9 cellular contexts compared by ENCODE assay signal in genomic region chr11:73866586-73866996, GRCh38. TPM values are rescaled to one million over a fixed set of nuclear protein-coding genes. Genes with fewer than 3 reads are reported as not detected.
A peak's percentile ranks its signal among the peaks of the same experiment; 100 is the strongest.
DNase-seq lines count a peak whose midpoint lies in the region; ATAC-seq and TF ChIP-seq lines count a peak whose summit lies in the region.
"Had no signal": no experiment of that assay in that cellular context is flagged by ENCODE, and none has a peak within 500 bp of the region (broad histone marks: within the 10 kb centered on the region; RNA-seq: fewer than 3 reads in every experiment).

No MANE protein-coding gene starts in this region.

- peak; percentile 86 for DNase-seq in EL
- peak; percentile 63 for DNase-seq in RWPE1 (ENCODE audit: low spot score)
- peak; percentile 92 for DNase-seq in fibroblast of villous mesenchyme (ENCODE audit: low read depth)
- DNase-seq in middle frontal gyrus (ENCODE audit: extremely low spot score, low spot score): no peak
- DNase-seq in NCI-H1417 (lab: John Stamatoyannopoulos, UW): no peak

- H3K27ac ChIP-seq in RWPE1 (no peak overlapping the region), rectal smooth muscle tissue (ENCODE audit: low read depth, low read length) (peak overlapping the region; percentile 70)
- H3K27ac ChIP-seq: body of pancreas had no signal

- CTCF ChIA-PET in RWPE1 (lab: Yijun Ruan, JAX): interaction anchor here (0.7 kb wide), 1 partner anchor 13 kb away, joined by 4 read pairs; no protein-coding TSS in a partner anchor

- TF ChIP-seq CTCF in RWPE1 (conservative IDR thresholded peaks at IDR 0.05; ENCODE audit: low read depth): no peak
- no peak for TF ChIP-seq CTCF in fibroblast of villous mesenchyme (IDR thresholded peaks at IDR 0.05; ENCODE audit: insufficient read depth, low read depth, low read length)

- H3K9ac ChIP-seq in rectal smooth muscle tissue (ENCODE audit: low read length): no peak overlapping the region

- peaks cover 5% of the 10 kb centered on the region for H3K36me3 ChIP-seq in rectal smooth muscle tissue (ENCODE audit: control insufficient read depth, insufficient read depth, low read length)

- no peaks in the 10 kb centered on the region for H3K27me3 ChIP-seq in rectal smooth muscle tissue (ENCODE audit: control insufficient read depth, insufficient read depth, low read length)
- H3K27me3 ChIP-seq: body of pancreas had no signal

- ATAC-seq in GM18867 (IDR thresholded peaks at IDR 0.05; ENCODE audit: unreplicated experiment) (no peak), GM19351 (IDR thresholded peaks at IDR 0.05; ENCODE audit: unreplicated experiment) (no peak)
- ATAC-seq: body of pancreas had no signal

- POLR2A ChIA-PET in RWPE1 (lab: Yijun Ruan, JAX; ENCODE audit: low non-redundant PET): no interaction called here

- peaks cover 8% of the 10 kb centered on the region for H3K4me1 ChIP-seq in rectal smooth muscle tissue (ENCODE audit: control insufficient read depth, insufficient read depth, low read length)

- no peak overlapping the region for H3K4me3 ChIP-seq in fibroblast of villous mesenchyme (ENCODE audit: low read depth, low read length)
- H3K4me3 ChIP-seq in rectal smooth muscle tissue (ENCODE audit: low read length): no peak overlapping the region
- H3K4me3 ChIP-seq: body of pancreas had no signal

RNA-seq across cellular contexts. Expression of gene COA4, which starts 10.1 kb away (rescaled TPM):
- total RNA-seq in fibroblast of villous mesenchyme: 69.6 and 74.3 TPM in 2 replicates

RNA-seq across cellular contexts. Expression of gene PAAF1, which starts 10.2 kb away (rescaled TPM):
- total RNA-seq in fibroblast of villous mesenchyme: 6.9 and 7.1 TPM in 2 replicates

Comparison
In these comparisons a context has a peak if more than half of its experiments do, and no peak if none do; other contexts are left out.
1. DNase-seq: peak in EL (single experiment), RWPE1 (single experiment) and fibroblast of villous mesenchyme (single experiment); none in middle frontal gyrus (single experiment) and NCI-H1417 (0 of 3).